Comparison of ENCODE assay signal across 29 cellular contexts in the genomic region with DNA sequence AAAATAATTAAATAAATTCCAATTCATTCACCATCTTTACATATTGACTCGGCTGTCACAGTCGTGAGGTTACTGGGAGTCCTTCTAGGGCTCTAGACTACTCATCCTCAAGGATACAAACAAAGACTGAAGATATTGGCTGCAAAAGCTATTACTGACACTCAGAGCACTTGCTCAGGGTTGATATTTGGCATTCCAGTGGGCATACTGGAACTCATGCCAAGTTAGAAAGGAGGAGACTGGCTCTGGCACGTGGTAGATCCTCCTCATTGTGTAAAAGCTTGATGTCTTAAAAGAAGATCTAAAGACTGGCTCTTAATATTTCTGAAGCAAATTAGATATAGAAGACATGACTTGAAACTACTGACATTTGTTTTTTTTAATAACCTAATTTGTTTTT.
"Had no signal": no experiment of that assay in that cellular context is flagged by ENCODE, and none has a peak within 500 bp of the region (broad histone marks: within the 10 kb centered on the region; RNA-seq: fewer than 3 reads in every experiment).

No MANE protein-coding gene starts in this region.

- H3K27ac ChIP-seq: adrenal gland, epithelial cell of prostate, esophagus squamous epithelium, lower lobe of right lung, spleen, testis, transverse colon, VCaP had no signal

- H3K9me3 ChIP-seq: adrenal gland, esophagus squamous epithelium, lower lobe of right lung, spleen, testis, transverse colon had no signal

- H3K4me1 ChIP-seq: adrenal gland, esophagus squamous epithelium, lower lobe of right lung, spleen, testis, transverse colon had no signal

- DNase-seq: activated CD4-positive, alpha-beta T cell treated with anti-CD3 and anti-CD28 coated beads for 4 hours; activated CD4-positive, alpha-beta T cell treated with anti-CD3 and anti-CD28 coated beads, Interleukin-2, amount 50 U/mL, for 48 hours; activated CD8-positive, alpha-beta memory T cell treated with anti-CD3 and anti-CD28 coated beads for 24 hours; activated effector memory CD4-positive, alpha-beta T cell treated with Interleukin-2 at 50 U/mL for 16 hours; activated naive CD4-positive, alpha-beta T cell treated with Interleukin-2 at 50 U/mL for 16 hours; activated naive CD8-positive, alpha-beta T cell treated with anti-CD3 and anti-CD28 coated beads for 36 hours; adrenal gland; aorta; effector CD8-positive, alpha-beta T cell; esophagus squamous epithelium; kidney glomerular epithelial cell; lower lobe of right lung; mesenchymal stem cell; posterior cingulate gyrus; right cardiac atrium; spleen; stimulated activated CD4-positive, alpha-beta T cell treated with anti-CD3 and anti-CD28 coated beads, Interleukin-2, amount 100 ng/mL, for 48 hours; stimulated activated naive CD8-positive, alpha-beta T cell treated with anti-CD3 and anti-CD28 coated beads, Interleukin-15, Interleukin-2, amounts not matched to agents 100 U/mL and 50 U/mL, for 24 hours; testis; transverse colon had no signal

- H3K27me3 ChIP-seq: adrenal gland, esophagus squamous epithelium, spleen, testis, transverse colon had no signal

- ATAC-seq: left lobe of liver; lower lobe of right lung; natural killer cell treated with Interleukin-12 subunit alpha and Interleukin-12 subunit beta and Interleukin-15 and Interleukin-18, amount 100 ng/mL, for 72 hours; right cardiac atrium; stimulated activated naive CD8-positive, alpha-beta T cell treated with anti-CD3 and anti-CD28 coated beads, Interleukin-15, Interleukin-2, amounts not matched to agents 100 U/mL and 50 U/mL, for 24 hours had no signal

- H3K36me3 ChIP-seq: adrenal gland, esophagus squamous epithelium, lower lobe of right lung, spleen, transverse colon had no signal

- FAIRE-seq: bronchial epithelial cell, colon, endometrium, frontal cortex, urothelium cell line had no signal

- H3K4me3 ChIP-seq: adrenal gland, esophagus squamous epithelium, lower lobe of right lung, spleen, testis, transverse colon had no signal
